In genomic region chr17:42387221-42387657, GRCh38 we compare ENCODE assay signal across 8 cellular contexts. TPM values are rescaled to one million over a fixed set of nuclear protein-coding genes. Genes with fewer than 3 reads are reported as not detected.
A peak's percentile ranks its signal among the peaks of the same experiment; 100 is the strongest.
DNase-seq lines count a peak whose midpoint lies in the region; ATAC-seq and TF ChIP-seq lines count a peak whose summit lies in the region.

No MANE protein-coding gene starts in this region.

- H3F3A ChIP-seq in SU-DHL-6 (ENCODE audit: insufficient read depth) (no peaks in the 10 kb centered on the region), PC-3 (ENCODE audit: low read length, unreplicated experiment) (no peaks in the 10 kb centered on the region)

- TF ChIP-seq CTCF in AG04450 (IDR thresholded peaks at IDR 0.05; ENCODE audit: low read depth, low read length) (no peak), HEK293 (tag by site-specific recombination; IDR thresholded peaks at IDR 0.05) (no peak), SU-DHL-6 (IDR thresholded peaks at IDR 0.05; ENCODE audit: insufficient read depth, low read length, poor library complexity, severe bottlenecking) (no peak), PC-3 (conservative IDR thresholded peaks at IDR 0.05; ENCODE audit: low read depth, low read length) (no peak)

- no peak overlapping the region for H4K91ac ChIP-seq in neuronal stem cell (ENCODE audit: low read depth, low read length, poor library complexity)

- H3K27me3 ChIP-seq in AG04450 (ENCODE audit: control insufficient read depth, insufficient read depth, low read length) (no peaks in the 10 kb centered on the region), SU-DHL-6 (ENCODE audit: low read length) (no peaks in the 10 kb centered on the region), esophagus (ENCODE audit: control insufficient read depth in 1 of 2, insufficient read depth in 2 of 2, low read length in 2 of 2) (no peaks in the 10 kb centered on the region), neuronal stem cell (ENCODE audit: control insufficient read depth in 3 of 3, insufficient read depth in 3 of 3, low read depth in 1 of 3, low read length in 3 of 3) (no peaks in the 10 kb centered on the region), PC-3 (ENCODE audit: low read length) (no peaks in the 10 kb centered on the region)

- no peak overlapping the region for H3K23ac ChIP-seq in neuronal stem cell (ENCODE audit: low read depth, low read length, poor library complexity)

- H3K9me2 ChIP-seq in SU-DHL-6 (replicated peaks; ENCODE audit: insufficient read depth, low read length) (no peaks in the 10 kb centered on the region), PC-3 (replicated peaks; ENCODE audit: low read length) (no peaks in the 10 kb centered on the region)

- H3K18ac ChIP-seq in neuronal stem cell (ENCODE audit: low read length), result no peak overlapping the region

- peaks cover 4% of the 10 kb centered on the region; the same call in 1 of the 2 replicates for H3K9me3 ChIP-seq in AG04450 (ENCODE audit: control insufficient read depth, insufficient read depth, low read length)
- no peaks in the 10 kb centered on the region for H3K9me3 ChIP-seq in HEK293 (ENCODE audit: control insufficient read depth, insufficient read depth, low read depth, low read length)
- no peaks in the 10 kb centered on the region for H3K9me3 ChIP-seq in SU-DHL-6 (ENCODE audit: insufficient read depth, low read length)
- H3K9me3 ChIP-seq in esophagus (ENCODE audit: control insufficient read depth in 2 of 2, insufficient read depth in 1 of 2, low read depth in 1 of 2, low read length in 1 of 2), result no peaks in the 10 kb centered on the region
- peaks cover 0 to 7% of the 10 kb centered on the region in 2 donors for H3K9me3 ChIP-seq in neuronal stem cell (replicated peaks in 1 of 2; ENCODE audit: control insufficient read depth in 2 of 2, insufficient read depth in 1 of 2, low read depth in 1 of 2, low read length in 2 of 2)
- H3K9me3 ChIP-seq in PC-3 (ENCODE audit: low read length), result no peaks in the 10 kb centered on the region

- H3K9ac ChIP-seq in SU-DHL-6 (ENCODE audit: low read length) (peak overlapping the region; percentile 85), neuronal stem cell (ENCODE audit: low read depth, low read length, poor library complexity) (no peak overlapping the region), PC-3 (ENCODE audit: low read length) (no peak overlapping the region)

- H3K14ac ChIP-seq in neuronal stem cell (ENCODE audit: low read length), result no peak overlapping the region

- ATAC-seq in PC-3 (no peak), GM21360 (IDR thresholded peaks at IDR 0.05; ENCODE audit: unreplicated experiment) (no peak)

- intact Hi-C loops in PC-3 (cut with micrococcal nuclease), result no loop called here

- no peaks in the 10 kb centered on the region; the same call in 1 of the 2 replicates for H3K79me2 ChIP-seq in SU-DHL-6 (ENCODE audit: insufficient read depth, low read length)
- no peaks in the 10 kb centered on the region for H3K79me2 ChIP-seq in PC-3 (ENCODE audit: low read length)

- no peak overlapping the region for H2AK5ac ChIP-seq in neuronal stem cell (ENCODE audit: low read depth, low read length)

- H3K4me2 ChIP-seq in SU-DHL-6 (ENCODE audit: low read depth, low read length, poor library complexity, severe bottlenecking) (peak overlapping the region; percentile 72), neuronal stem cell (ENCODE audit: insufficient read depth, low read length, poor library complexity, severe bottlenecking) (peak overlapping the region; percentile 83), PC-3 (ENCODE audit: low read length) (no peak overlapping the region)

- POLR2A ChIA-PET in AG04450 (lab: Yijun Ruan, JAX) (interaction anchor here (2.6 kb wide), 1 partner anchor 36 kb away, joined by 25 read pairs; the partner anchor contains the start of gene CAVIN1), HEK293 (lab: Yijun Ruan, JAX) (interaction anchor here (1.0 to 2.2 kb wide), 2 partner anchors 33 to 36 kb away, joined by 3 to 73 read pairs; partner anchors contain the start of gene CAVIN1), PC-3 (lab: Charles Lee; ENCODE audit: unreplicated experiment) (no interaction called here)

- H3K4ac ChIP-seq in neuronal stem cell (ENCODE audit: low read length), result no peak overlapping the region

- no TSS peak for BruUV-seq in PC-3 (replicated peaks; lab: Mats Ljungman, UMichigan)

- H2BK15ac ChIP-seq in neuronal stem cell (ENCODE audit: low read length), result no peak overlapping the region

- H3K4me1 ChIP-seq in HEK293 (ENCODE audit: control insufficient read depth, insufficient read depth, low read length) (peaks cover 10% of the 10 kb centered on the region), esophagus (ENCODE audit: control insufficient read depth in 2 of 2, insufficient read depth in 2 of 2, low read length in 1 of 2) (peaks cover 0 to 2% of the 10 kb centered on the region in 2 donors), neuronal stem cell (ENCODE audit: control insufficient read depth in 2 of 2, insufficient read depth in 1 of 2, low read depth in 1 of 2, low read length in 2 of 2) (peaks cover 6 to 12% of the 10 kb centered on the region in 2 donors), PC-3 (ENCODE audit: insufficient read depth, low read length) (no peaks in the 10 kb centered on the region)

- no peak overlapping the region for H2BK120ac ChIP-seq in neuronal stem cell (ENCODE audit: low read depth, low read length)

- H3K27ac ChIP-seq in AG04450 (ENCODE audit: low read depth, low read length) (peak overlapping the region; percentile 83), HEK293 (ENCODE audit: extremely low read depth, low read depth, low read length) (peak overlapping the region; percentile 73; the same call in 1 of the 2 replicates), SU-DHL-6 (ENCODE audit: low read depth, low read length) (no peak overlapping the region), esophagus (ENCODE audit: low read depth in 2 of 2, low read length in 1 of 2) (peak overlapping the region; percentile 99), neuronal stem cell (replicated peaks; ENCODE audit: low read length) (no peak overlapping the region), PC-3 (ENCODE audit: low read length) (no peak overlapping the region)

- peaks cover 8% of the 10 kb centered on the region for H3K79me1 ChIP-seq in neuronal stem cell (ENCODE audit: low read depth, low read length)

- H2BK5ac ChIP-seq in neuronal stem cell (ENCODE audit: low read length), result peak overlapping the region; percentile 95

- DNase-seq in AG04450 (ENCODE audit: low read depth, low spot score) (no peak), neuronal stem cell (ENCODE audit: low spot score) (no peak), PC-3 (no peak), Ammon's horn (ENCODE audit: low spot score) (no peak)

- H3K36me3 ChIP-seq in HEK293 (ENCODE audit: control insufficient read depth in 2 of 2, insufficient read depth in 1 of 2, low read length in 2 of 2) (no peaks in the 10 kb centered on the region), SU-DHL-6 (ENCODE audit: low read length) (no peaks in the 10 kb centered on the region), esophagus (ENCODE audit: control insufficient read depth in 2 of 2, insufficient read depth in 2 of 2, low read length in 1 of 2) (no peaks in the 10 kb centered on the region), neuronal stem cell (replicated peaks in 1 of 2; ENCODE audit: control insufficient read depth in 2 of 2, insufficient read depth in 2 of 2, low read length in 2 of 2) (peaks cover 2 to 29% of the 10 kb centered on the region in 2 donors), PC-3 (ENCODE audit: low read depth, low read length) (no peaks in the 10 kb centered on the region)

- 0 out of 2 replicates have a peak, but pooled peaks cover 5% of the 10 kb centered on the region for H4K20me1 ChIP-seq in SU-DHL-6 (ENCODE audit: low read depth, low read length)
- no peaks in the 10 kb centered on the region for H4K20me1 ChIP-seq in PC-3 (ENCODE audit: low read length)

- H2AFZ ChIP-seq in SU-DHL-6 (ENCODE audit: low read depth, low read length, severe bottlenecking), result peak overlapping the region; percentile 94
- H2AFZ ChIP-seq in neuronal stem cell (ENCODE audit: low read length), result no peak overlapping the region
- no peak overlapping the region for H2AFZ ChIP-seq in PC-3 (ENCODE audit: low read length)

- CTCF ChIA-PET in AG04450 (lab: Charles Lee) (no interaction called here), HEK293 (lab: Yijun Ruan, JAX) (interaction anchor here (0.6 to 3.1 kb wide), 4 partner anchors 12 to 121 kb away, joined by 3 to 23 read pairs (median 4); no protein-coding TSS in a partner anchor), PC-3 (lab: Charles Lee) (no interaction called here)

- no peak overlapping the region for H2BK12ac ChIP-seq in neuronal stem cell (ENCODE audit: low read length)

- no peak overlapping the region for H4K8ac ChIP-seq in neuronal stem cell (ENCODE audit: low read depth, low read length)

- H3K4me3 ChIP-seq in AG04450 (ENCODE audit: low read depth, low read length), result peak overlapping the region; percentile 91
- peak overlapping the region; percentile 95 for H3K4me3 ChIP-seq in HEK293 (ENCODE audit: low read depth, low read length)
- H3K4me3 ChIP-seq in SU-DHL-6 (ENCODE audit: insufficient read depth, low read length, poor library complexity, severe bottlenecking), result peak overlapping the region; percentile 94
- peak overlapping the region; percentile 94 to 97 for H3K4me3 ChIP-seq in esophagus (ENCODE audit: low read depth in 1 of 2, low read length in 2 of 2)
- H3K4me3 ChIP-seq in neuronal stem cell (ENCODE audit: low read length in 2 of 2), result peak overlapping the region; percentile 91 to 96
- no peak overlapping the region for H3K4me3 ChIP-seq in PC-3 (ENCODE audit: low read length)

- WGBS in esophagus, 2 donors, result 1% methylated on average over 7 of the region's 7 CpGs
- WGBS in neuronal stem cell (ENCODE audit: extremely low coverage in 2 of 2, insufficient read length in 2 of 2, insufficient replicate concordance in 1 of 2), 2 donors, result no CpG with 5 or more reads among the region's 7 CpGs

RNA-seq across cellular contexts. Expression of gene STAT3, which starts 1.0 kb away (rescaled TPM):
- polyA plus RNA-seq in AG04450 (2011; rRNA removed) (77.1 and 83.4 TPM in 2 replicates), esophagus (10 to 100 TPM; 30.8 to 64.2 TPM)
- polyA minus RNA-seq in AG04450 (2011; rRNA and poly(A)+ RNA removed), result 144 and 161 TPM in 2 replicates
- polyA plus RNA-seq in neuronal stem cell (2013, experiment 1 of 2), result 31.5 TPM
- polyA plus RNA-seq in neuronal stem cell (2013, experiment 2 of 2), result 30.7 TPM
- total RNA-seq in PC-3 (2014; rRNA removed), result not detected in 2 replicates

RNA-seq across cellular contexts. Expression of gene CAVIN1, which starts 35.8 kb away (rescaled TPM):
- 326 and 390 TPM in 2 replicates for polyA plus RNA-seq in AG04450 (2011; rRNA removed)
- 252 and 273 TPM in 2 replicates for polyA minus RNA-seq in AG04450 (2011; rRNA and poly(A)+ RNA removed)
- polyA plus RNA-seq in esophagus, result 10 to 100 TPM; 40.0 to 60.4 TPM
- 12.7 TPM for polyA plus RNA-seq in neuronal stem cell (2013, experiment 1 of 2)
- 12.6 TPM for polyA plus RNA-seq in neuronal stem cell (2013, experiment 2 of 2)
- total RNA-seq in PC-3 (2014; rRNA removed), result 0.17 TPM in 1 of 2 replicates, not detected in the other

Comparison
In these comparisons a context has a peak if more than half of its experiments do, and no peak if none do; other contexts are left out.
1. H3K27ac ChIP-seq: peak in AG04450 (single experiment), HEK293 (single experiment) and esophagus (2 of 2); none in SU-DHL-6 (single experiment), neuronal stem cell (single experiment) and PC-3 (single experiment).